Comparison of ENCODE assay signal across 12 cellular contexts in genomic region chr13:42417624-42418023, GRCh38.
"Had no signal": no experiment of that assay in that cellular context is flagged by ENCODE, and none has a peak within 500 bp of the region (broad histone marks: within the 10 kb centered on the region; RNA-seq: fewer than 3 reads in every experiment).

No MANE protein-coding gene starts in this region.

- H3K4me3 Mint-ChIP-seq: naive thymus-derived CD8-positive, alpha-beta T cell had no signal

- DNase-seq: effector memory CD4-positive, alpha-beta T cell; glutamatergic neuron; islet precursor cell; mammary epithelial cell; mucosa of descending colon; naive thymus-derived CD8-positive, alpha-beta T cell; sigmoid colon; stimulated activated CD4-positive, alpha-beta T cell treated with anti-CD3 and anti-CD28 coated beads, Interleukin-12 subunit alpha, Interleukin-12 subunit beta, amount 100 ng/mL, for 4 hours; stimulated activated naive CD4-positive, alpha-beta T cell; upper lobe of right lung had no signal

- ATAC-seq: gastroesophageal sphincter; left lobe of liver; mucosa of descending colon; naive thymus-derived CD8-positive, alpha-beta T cell; upper lobe of right lung had no signal

- H3K27me3 Mint-ChIP-seq: naive thymus-derived CD8-positive, alpha-beta T cell had no signal

- H3K27ac Mint-ChIP-seq: naive thymus-derived CD8-positive, alpha-beta T cell had no signal

- H3K36me3 Mint-ChIP-seq: naive thymus-derived CD8-positive, alpha-beta T cell had no signal
